ENCODE assay signal across 2 cellular contexts in the genomic region with DNA sequence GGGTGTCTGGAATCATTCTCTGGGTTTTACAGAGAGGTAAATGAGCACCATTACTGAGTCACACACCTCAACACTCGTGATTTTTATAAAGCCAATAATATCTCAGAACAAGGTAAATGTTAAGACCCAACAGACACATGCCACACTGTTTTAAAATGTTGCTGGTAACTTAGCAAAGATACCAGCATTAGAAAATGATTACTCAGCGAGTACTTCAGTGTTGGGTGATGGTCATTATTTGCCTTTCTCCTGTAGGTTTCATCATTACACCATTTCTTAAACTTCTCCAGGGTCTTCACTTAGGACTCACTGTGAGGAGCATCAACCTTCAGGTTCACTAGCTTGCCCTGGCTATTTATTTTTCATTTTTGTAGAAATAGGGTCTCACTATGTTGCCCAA.
TF ChIP-seq lines count a peak whose summit lies in the region.

No MANE protein-coding gene starts in this region.

TF ChIP-seq in IMR-90, 13 proteins besides CTCF, POLR2A, EP300 and RAD21:
- TF ChIP-seq, protein P1, sequence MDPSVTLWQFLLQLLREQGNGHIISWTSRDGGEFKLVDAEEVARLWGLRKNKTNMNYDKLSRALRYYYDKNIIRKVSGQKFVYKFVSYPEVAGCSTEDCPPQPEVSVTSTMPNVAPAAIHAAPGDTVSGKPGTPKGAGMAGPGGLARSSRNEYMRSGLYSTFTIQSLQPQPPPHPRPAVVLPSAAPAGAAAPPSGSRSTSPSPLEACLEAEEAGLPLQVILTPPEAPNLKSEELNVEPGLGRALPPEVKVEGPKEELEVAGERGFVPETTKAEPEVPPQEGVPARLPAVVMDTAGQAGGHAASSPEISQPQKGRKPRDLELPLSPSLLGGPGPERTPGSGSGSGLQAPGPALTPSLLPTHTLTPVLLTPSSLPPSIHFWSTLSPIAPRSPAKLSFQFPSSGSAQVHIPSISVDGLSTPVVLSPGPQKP (IDR thresholded peaks at IDR 0.05; ENCODE audit: borderline replicate concordance, low read depth, low read length) = no peak
- peak; percentile 65 for TF ChIP-seq MAFK (IDR thresholded peaks at IDR 0.05; ENCODE audit: low read depth, low read length)
- TF ChIP-seq CHD1 (IDR thresholded peaks at IDR 0.05; ENCODE audit: low read depth, low read length) = no peak
- no peak for TF ChIP-seq RCOR1 (IDR thresholded peaks at IDR 0.05; ENCODE audit: insufficient replicate concordance, low read length)
- TF ChIP-seq CEBPB (IDR thresholded peaks at IDR 0.05; ENCODE audit: low read depth, low read length) = no peak
- TF ChIP-seq RFX5 (IDR thresholded peaks at IDR 0.05; ENCODE audit: low read depth, low read length) = no peak
- no peak for TF ChIP-seq FOS (IDR thresholded peaks at IDR 0.05; ENCODE audit: low read depth, low read length)

TF ChIP-seq in HepG2, 621 proteins besides CTCF, POLR2A, EP300 and RAD21:
- TF ChIP-seq MAFF (IDR thresholded peaks at IDR 0.05; ENCODE audit: low read depth, low read length) (peak; percentile 86), MAFK (conservative IDR thresholded peaks at IDR 0.05 in 1 of 2, IDR thresholded peaks at IDR 0.05 in 1 of 2; ENCODE audit: low read length in 2 of 2) (peak; percentile 76 to 88), ZNF44 (CRISPR knock-in tag; IDR thresholded peaks at IDR 0.05) (no peak)
- TF ChIP-seq, protein P2, sequence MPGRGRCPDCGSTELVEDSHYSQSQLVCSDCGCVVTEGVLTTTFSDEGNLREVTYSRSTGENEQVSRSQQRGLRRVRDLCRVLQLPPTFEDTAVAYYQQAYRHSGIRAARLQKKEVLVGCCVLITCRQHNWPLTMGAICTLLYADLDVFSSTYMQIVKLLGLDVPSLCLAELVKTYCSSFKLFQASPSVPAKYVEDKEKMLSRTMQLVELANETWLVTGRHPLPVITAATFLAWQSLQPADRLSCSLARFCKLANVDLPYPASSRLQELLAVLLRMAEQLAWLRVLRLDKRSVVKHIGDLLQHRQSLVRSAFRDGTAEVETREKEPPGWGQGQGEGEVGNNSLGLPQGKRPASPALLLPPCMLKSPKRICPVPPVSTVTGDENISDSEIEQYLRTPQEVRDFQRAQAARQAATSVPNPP (CRISPR knock-in tag; IDR thresholded peaks at IDR 0.05) = no peak
TF ChIP-seq in HepG2: peak in this region for 2.
